In the genomic region with DNA sequence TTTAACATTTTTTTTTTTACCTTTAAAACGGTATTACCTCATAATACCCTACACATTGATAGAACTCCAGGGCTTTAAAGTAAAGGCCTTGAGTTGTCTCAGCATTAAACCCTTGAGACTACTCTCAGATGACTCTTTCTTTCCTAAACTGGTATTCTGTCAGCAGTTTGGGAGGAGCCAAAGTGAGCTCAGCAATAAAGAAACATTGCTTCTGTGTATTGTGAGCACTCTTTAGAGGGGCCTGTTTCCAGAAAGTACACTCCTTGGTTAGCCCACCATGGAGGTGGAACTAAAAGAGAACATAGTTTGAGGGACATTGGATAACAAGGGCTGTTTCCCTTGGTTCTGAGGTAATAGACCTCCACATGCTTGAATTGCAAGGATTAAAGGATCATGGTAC, we compare ENCODE assay signal across 1 cellular context.
TF ChIP-seq lines count a peak whose summit lies in the region.

No MANE protein-coding gene starts in this region.

TF ChIP-seq in GM12878, 131 proteins besides CTCF, POLR2A, EP300 and RAD21:
- TF ChIP-seq MTA3 (IDR thresholded peaks at IDR 0.05; ENCODE audit: borderline replicate concordance, low read length) = no peak
- peak; percentile 55 for TF ChIP-seq POLR2AphosphoS5 (IDR thresholded peaks at IDR 0.05; ENCODE audit: low read length)
